In the genomic region with DNA sequence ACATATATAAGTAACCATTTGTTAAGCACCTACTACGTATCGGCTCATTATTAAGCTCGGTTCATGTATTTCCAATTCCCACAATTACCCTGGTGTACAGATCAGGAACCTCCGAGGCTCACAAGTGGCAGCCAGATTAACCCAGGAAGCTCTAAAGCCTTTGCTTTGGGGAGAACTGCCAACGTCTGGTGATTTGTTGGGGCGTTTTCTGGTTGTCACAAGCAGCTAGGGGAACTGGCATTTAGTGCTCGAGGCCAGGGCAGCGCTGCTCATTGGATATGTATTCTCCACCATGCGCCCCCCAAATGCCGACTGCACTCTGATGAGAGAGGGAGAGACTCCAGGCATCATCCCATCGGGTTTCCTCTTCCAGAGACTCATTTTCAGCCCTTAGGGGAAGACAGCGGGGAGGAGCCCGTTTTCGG, we compare ENCODE assay signal across 8 cellular contexts. TPM values are rescaled to one million over a fixed set of nuclear protein-coding genes. Genes with fewer than 3 reads are reported as not detected.
DNase-seq lines count a peak whose midpoint lies in the region; ATAC-seq and TF ChIP-seq lines count a peak whose summit lies in the region.

No MANE protein-coding gene starts in this region.

- H3K4me3 ChIP-seq in naive thymus-derived CD4-positive, alpha-beta T cell (ENCODE audit: low read length) = peak overlapping the region; percentile 92

- DNase-seq in stimulated activated CD4-positive, alpha-beta T cell treated with anti-CD3 and anti-CD28 coated beads, Interleukin-4, amount 100 ng/mL, for 24 hours = peak; percentile 44
- no peak for DNase-seq in stimulated activated CD4-positive, alpha-beta T cell treated with anti-CD3 and anti-CD28 coated beads, Interleukin-2, amount 100 ng/mL, for 24 hours
- DNase-seq in MV-4-11 (lab: John Stamatoyannopoulos, UW) (peak; percentile 56), activated B cell treated with CpG ODN at 0.5 μM for 24 hours (no peak), fibroblast of gingiva (ENCODE audit: low read depth) (peak; percentile 26), ureter (ENCODE audit: low spot score) (no peak)
- DNase-seq in naive thymus-derived CD4-positive, alpha-beta T cell = peak in 4 of 9 donors; percentile 34 to 51 (median 41)

- TF ChIP-seq CTCF in activated B cell treated with CpG ODN at 0.5 μM for 24 hours (IDR thresholded peaks at IDR 0.05) = no peak

- no peaks in the 10 kb centered on the region for H3K9me3 ChIP-seq in naive thymus-derived CD4-positive, alpha-beta T cell (ENCODE audit: control insufficient read depth in 2 of 3, low read length in 3 of 3)

- peak overlapping the region; percentile 90 for H3K27ac ChIP-seq in naive thymus-derived CD4-positive, alpha-beta T cell (ENCODE audit: low read depth, low read length)

- no peaks in the 10 kb centered on the region for H3K27me3 Mint-ChIP-seq in activated B cell treated with CpG ODN at 0.5 μM for 24 hours
- H3K27me3 Mint-ChIP-seq in naive thymus-derived CD4-positive, alpha-beta T cell = peaks cover 0 to 6% (median 0%) of the 10 kb centered on the region in 5 donors

- ATAC-seq in HG02678 (IDR thresholded peaks at IDR 0.05; ENCODE audit: unreplicated experiment) (peak; percentile 29), activated B cell treated with CpG ODN at 0.5 μM for 24 hours (ENCODE audit: low read depth) (peak; percentile 29)
- peak; percentile 25 for ATAC-seq in naive thymus-derived CD4-positive, alpha-beta T cell

- peaks cover 4% of the 10 kb centered on the region for H3K9me3 Mint-ChIP-seq in activated B cell treated with CpG ODN at 0.5 μM for 24 hours
- peaks cover 0 to 3% (median 0%) of the 10 kb centered on the region in 11 donors for H3K9me3 Mint-ChIP-seq in naive thymus-derived CD4-positive, alpha-beta T cell

- intact Hi-C loops in activated B cell treated with CpG ODN at 0.5 μM for 24 hours (cut with micrococcal nuclease) = loop anchor here (1.0 to 5.0 kb wide), 5 partner anchors 24 to 1299 kb away; a partner anchor contains a TSS
- intact Hi-C loops in naive thymus-derived CD4-positive, alpha-beta T cell (cut with micrococcal nuclease) = loop anchor here (1.0 to 10.0 kb wide), 7 partner anchors 24 to 1302 kb away; a partner anchor contains a TSS

- peaks cover 0 to 8% (median 7%) of the 10 kb centered on the region in 3 experiments for H3K36me3 ChIP-seq in naive thymus-derived CD4-positive, alpha-beta T cell (ENCODE audit: control insufficient read depth in 2 of 3, insufficient read depth in 3 of 3, low read length in 3 of 3)

- no peaks in the 10 kb centered on the region for H3K27me3 ChIP-seq in naive thymus-derived CD4-positive, alpha-beta T cell (ENCODE audit: control insufficient read depth in 2 of 2, insufficient read depth in 2 of 2, low read length in 2 of 2)

- peak overlapping the region; percentile 81 for H3K27ac Mint-ChIP-seq in activated B cell treated with CpG ODN at 0.5 μM for 24 hours
- H3K27ac Mint-ChIP-seq in naive thymus-derived CD4-positive, alpha-beta T cell = peak overlapping the region; percentile 82 to 97 (median 93)

- peaks cover 4 to 5% of the 10 kb centered on the region in 2 donors for H3K4me1 ChIP-seq in naive thymus-derived CD4-positive, alpha-beta T cell (ENCODE audit: control insufficient read depth in 2 of 2, insufficient read depth in 2 of 2, low read length in 2 of 2)

- peak overlapping the region; percentile 93 for H3K4me3 Mint-ChIP-seq in activated B cell treated with CpG ODN at 0.5 μM for 24 hours
- H3K4me3 Mint-ChIP-seq in naive thymus-derived CD4-positive, alpha-beta T cell = peak overlapping the region; percentile 87 to 99 (median 95)

- POLR2A ChIA-PET in activated B cell treated with CpG ODN at 0.5 μM for 24 hours (lab: Charles Lee) = interaction anchor here (0.7 to 4.8 kb wide), 18 partner anchors 8 to 1301 kb away, joined by 3 to 191 read pairs (median 4); a partner anchor contains a TSS
- POLR2A ChIA-PET in naive thymus-derived CD4-positive, alpha-beta T cell (lab: Charles Lee) = interaction anchor here (0.9 to 6.0 kb wide), 14 partner anchors 10 to 1297 kb away, joined by 3 to 310 read pairs (median 8); a partner anchor contains a TSS

- CTCF ChIA-PET in activated B cell treated with CpG ODN at 0.5 μM for 24 hours (lab: Charles Lee) = interaction anchor here (0.9 to 1.9 kb wide), 2 partner anchors 24 to 27 kb away, joined by 4 to 11 read pairs; a partner anchor contains a TSS
- CTCF ChIA-PET in naive thymus-derived CD4-positive, alpha-beta T cell (lab: Charles Lee) = interaction anchor here (0.9 to 1.7 kb wide), 3 partner anchors 10 to 1021 kb away, joined by 3 to 4 read pairs (median 3); a partner anchor contains a TSS

- H3K36me3 Mint-ChIP-seq in activated B cell treated with CpG ODN at 0.5 μM for 24 hours (ENCODE audit: low read depth) = peaks cover 19% of the 10 kb centered on the region
- H3K36me3 Mint-ChIP-seq in naive thymus-derived CD4-positive, alpha-beta T cell = peaks cover 0 to 16% (median 7%) of the 10 kb centered on the region in 5 donors

- H3K4me1 Mint-ChIP-seq in activated B cell treated with CpG ODN at 0.5 μM for 24 hours = peaks cover 19% of the 10 kb centered on the region
- H3K4me1 Mint-ChIP-seq in naive thymus-derived CD4-positive, alpha-beta T cell = peaks cover 14 to 39% (median 30%) of the 10 kb centered on the region in 7 donors

RNA-seq across cellular contexts. Expression of a gene that starts 0.5 kb away (rescaled TPM):
- total RNA-seq in activated B cell treated with CpG ODN at 0.5 μM for 24 hours (10.1 and 11.8 TPM in 2 replicates), ureter (10.4 TPM)
- total RNA-seq in naive thymus-derived CD4-positive, alpha-beta T cell = 10 to 100 TPM; 10.4 to 13.9 (median 11.3) TPM
- 10 to 100 TPM in 1 of 2 donors, 1 to 10 TPM in 1; 7.3 to 15.3 TPM for polyA plus RNA-seq in naive thymus-derived CD4-positive, alpha-beta T cell

RNA-seq across cellular contexts. Expression of a gene that starts 23.9 kb away (rescaled TPM):
- total RNA-seq in activated B cell treated with CpG ODN at 0.5 μM for 24 hours (32.5 and 32.9 TPM in 2 replicates), ureter (51.0 TPM)
- 10 to 100 TPM; 26.3 to 45.1 (median 33.9) TPM for total RNA-seq in naive thymus-derived CD4-positive, alpha-beta T cell
- 10 to 100 TPM; 21.8 to 22.3 TPM for polyA plus RNA-seq in naive thymus-derived CD4-positive, alpha-beta T cell

Comparison
In these comparisons a context has a peak if more than half of its experiments do, and no peak if none do; other contexts are left out.
1. DNase-seq: peak in stimulated activated CD4-positive, alpha-beta T cell treated with anti-CD3 and anti-CD28 coated beads, Interleukin-4, amount 100 ng/mL, for 24 hours (single experiment), MV-4-11 (single experiment) and fibroblast of gingiva (single experiment); none in stimulated activated CD4-positive, alpha-beta T cell treated with anti-CD3 and anti-CD28 coated beads, Interleukin-2, amount 100 ng/mL, for 24 hours (0 of 2), activated B cell treated with CpG ODN at 0.5 μM for 24 hours (single experiment) and ureter (single experiment).
2. Peak in every context shown above with its lines, with median percentiles within 50 percentile points of each other: ATAC-seq.